In genomic region chr7:40509301-40509700, GRCh38 we compare ENCODE assay signal across 16 cellular contexts.
A peak's percentile ranks its signal among the peaks of the same experiment; 100 is the strongest.
DNase-seq lines count a peak whose midpoint lies in the region; ATAC-seq and TF ChIP-seq lines count a peak whose summit lies in the region.
"Had no signal": no experiment of that assay in that cellular context is flagged by ENCODE, and none has a peak within 500 bp of the region (broad histone marks: within the 10 kb centered on the region; RNA-seq: fewer than 3 reads in every experiment).

No MANE protein-coding gene starts in this region.

- no peaks in the 10 kb centered on the region for H3K79me2 ChIP-seq in neural progenitor cell (ENCODE audit: low read depth)

- peaks cover 22% of the 10 kb centered on the region for H3K36me3 Mint-ChIP-seq in chondrocyte (ENCODE audit: low read depth)
- no peaks in the 10 kb centered on the region for H3K36me3 Mint-ChIP-seq in neural progenitor cell
- H3K36me3 Mint-ChIP-seq: CD14-positive monocyte; CD8-positive, alpha-beta T cell had no signal

- WGBS in aorta, 2 donors: 8 to 10% methylated on average over 3 of the region's 3 CpGs

- no peaks in the 10 kb centered on the region for H3K27me3 Mint-ChIP-seq in chondrocyte (ENCODE audit: low read depth)
- no peaks in the 10 kb centered on the region for H3K27me3 Mint-ChIP-seq in neural progenitor cell (ENCODE audit: insufficient read depth, low read depth)

- H3K4me3 ChIP-seq in neural progenitor cell (peak overlapping the region; percentile 11), aorta (ENCODE audit: low read length in 2 of 2) (peak overlapping the region; percentile 86 to 96)

- DNase-seq in DMS 273 (lab: John Stamatoyannopoulos, UW; ENCODE audit: unreplicated experiment): peak; percentile 28
- DNase-seq in DMS 273 treated with DMSO at 0.1 percent for 48 hours (lab: John Stamatoyannopoulos, UW): no peak
- DNase-seq in chondrocyte (ENCODE audit: low spot score): no peak
- DNase-seq in neural progenitor cell (ENCODE audit: low spot score): peak; percentile 74
- no peak for DNase-seq in aorta
- no peak for DNase-seq in left colon
- DNase-seq: CD8-positive, alpha-beta T cell; COR-L47; DMS53; GF-D8; HCEC 1CT; HFFc6 had no signal

- H3K9me3 Mint-ChIP-seq in chondrocyte (ENCODE audit: low read depth) (peaks cover 29% of the 10 kb centered on the region), neural progenitor cell (peaks cover 16% of the 10 kb centered on the region)

- peak overlapping the region; percentile 70 for H3K4me2 ChIP-seq in neural progenitor cell

- peak overlapping the region; percentile 92 for H3K27ac ChIP-seq in neural progenitor cell
- peak overlapping the region; percentile 84 to 99 for H3K27ac ChIP-seq in aorta (ENCODE audit: low read depth in 1 of 2, low read length in 2 of 2)
- H3K27ac ChIP-seq: 22Rv1 had no signal

- ATAC-seq in aorta (ENCODE audit: low FRiP score) (peak; percentile 36), left colon (no peak), GM21717 (IDR thresholded peaks at IDR 0.05; ENCODE audit: unreplicated experiment) (no peak)
- ATAC-seq: CD8-positive, alpha-beta T cell; HepG2 had no signal

- H3K27ac Mint-ChIP-seq in chondrocyte (ENCODE audit: unreplicated experiment) (peak overlapping the region; percentile 60), neural progenitor cell (peak overlapping the region; percentile 50)
- H3K27ac Mint-ChIP-seq: CD14-positive monocyte; CD8-positive, alpha-beta T cell; HFFc6 had no signal

- intact Hi-C loops in aorta (cut with DNase I) (loop anchor here in 1 of 2 donors (5.0 kb wide), 1 partner anchor 37 kb away; no protein-coding TSS in a partner anchor), left colon (cut with DNase I, micrococcal nuclease) (no loop called here)

- no peak overlapping the region for H3K4me3 Mint-ChIP-seq in chondrocyte (ENCODE audit: unreplicated experiment)
- no peak overlapping the region for H3K4me3 Mint-ChIP-seq in neural progenitor cell
- H3K4me3 Mint-ChIP-seq: CD14-positive monocyte; CD8-positive, alpha-beta T cell; HFFc6 had no signal

- H4K20me1 ChIP-seq in neural progenitor cell (ENCODE audit: low read depth): no peaks in the 10 kb centered on the region

- H3K9ac ChIP-seq in neural progenitor cell: no peak overlapping the region

- peaks cover 7% of the 10 kb centered on the region for H3K36me3 ChIP-seq in neural progenitor cell
- no peaks in the 10 kb centered on the region for H3K36me3 ChIP-seq in aorta (ENCODE audit: control insufficient read depth in 1 of 2, insufficient read depth in 2 of 2, low read length in 1 of 2)

- peak overlapping the region; percentile 44 for H2AFZ ChIP-seq in neural progenitor cell (replicated peaks)

- H3K27me3 ChIP-seq in neural progenitor cell (no peaks in the 10 kb centered on the region), aorta (ENCODE audit: control insufficient read depth in 1 of 2, insufficient read depth in 2 of 2, low read length in 1 of 2) (no peaks in the 10 kb centered on the region)

- TF ChIP-seq CTCF in chondrocyte (IDR thresholded peaks at IDR 0.05) (no peak), neural progenitor cell (IDR thresholded peaks at IDR 0.05) (no peak)

- H3F3A ChIP-seq in neural progenitor cell (ENCODE audit: low read depth): peaks cover 11% of the 10 kb centered on the region

- H3K4me1 ChIP-seq in neural progenitor cell (peaks cover 22% of the 10 kb centered on the region), aorta (ENCODE audit: control insufficient read depth in 1 of 2, insufficient read depth in 2 of 2, low read length in 2 of 2) (peaks cover 0 to 9% of the 10 kb centered on the region in 2 donors)

- H3K9me3 ChIP-seq in neural progenitor cell (ENCODE audit: low read depth) (peaks cover 10% of the 10 kb centered on the region), aorta (ENCODE audit: control insufficient read depth, low read length) (no peaks in the 10 kb centered on the region)

- H3K4me1 Mint-ChIP-seq in chondrocyte (ENCODE audit: low read depth) (peaks cover 22% of the 10 kb centered on the region), neural progenitor cell (peaks cover 11% of the 10 kb centered on the region)
- H3K4me1 Mint-ChIP-seq: CD14-positive monocyte had no signal

Comparison
In these comparisons a context has a peak if more than half of its experiments do, and no peak if none do; other contexts are left out.
1. DNase-seq: peak in DMS 273 (single experiment) and neural progenitor cell (single experiment); none in DMS 273 treated with DMSO at 0.1 percent for 48 hours (single experiment), chondrocyte (single experiment), aorta (0 of 2) and left colon (0 of 2).